Comparison of ENCODE assay signal across 1 cellular context in the genomic region with DNA sequence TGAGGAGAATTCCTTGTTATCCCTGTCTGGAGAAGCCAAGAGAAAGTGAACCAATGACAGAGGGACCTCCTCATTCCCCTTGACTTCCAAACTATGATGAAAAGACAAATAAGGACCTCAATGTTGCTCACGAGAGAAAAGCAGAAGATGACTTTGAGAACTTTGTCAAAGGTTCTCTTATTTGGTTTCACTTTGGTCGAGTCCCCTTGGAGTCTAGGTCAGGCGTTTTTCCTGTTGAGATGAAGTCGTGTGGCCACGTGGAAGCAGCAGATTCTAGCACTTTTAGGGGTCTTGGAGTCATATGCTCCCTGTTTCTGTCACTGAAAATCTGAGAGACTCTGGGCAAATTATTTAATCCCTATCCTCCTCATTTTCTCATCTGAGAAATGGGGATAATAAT.
TF ChIP-seq lines count a peak whose summit lies in the region.

No MANE protein-coding gene starts in this region.

TF ChIP-seq in K562, 482 proteins besides CTCF, POLR2A, EP300 and RAD21 (continued from another document):
- TF ChIP-seq, protein P1, sequence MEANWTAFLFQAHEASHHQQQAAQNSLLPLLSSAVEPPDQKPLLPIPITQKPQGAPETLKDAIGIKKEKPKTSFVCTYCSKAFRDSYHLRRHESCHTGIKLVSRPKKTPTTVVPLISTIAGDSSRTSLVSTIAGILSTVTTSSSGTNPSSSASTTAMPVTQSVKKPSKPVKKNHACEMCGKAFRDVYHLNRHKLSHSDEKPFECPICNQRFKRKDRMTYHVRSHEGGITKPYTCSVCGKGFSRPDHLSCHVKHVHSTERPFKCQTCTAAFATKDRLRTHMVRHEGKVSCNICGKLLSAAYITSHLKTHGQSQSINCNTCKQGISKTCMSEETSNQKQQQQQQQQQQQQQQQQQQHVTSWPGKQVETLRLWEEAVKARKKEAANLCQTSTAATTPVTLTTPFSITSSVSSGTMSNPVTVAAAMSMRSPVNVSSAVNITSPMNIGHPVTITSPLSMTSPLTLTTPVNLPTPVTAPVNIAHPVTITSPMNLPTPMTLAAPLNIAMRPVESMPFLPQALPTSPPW (CRISPR knock-in tag; IDR thresholded peaks at IDR 0.05), result no peak
- TF ChIP-seq CHCHD3 (CRISPR knock-in tag; IDR thresholded peaks at IDR 0.05), result no peak
- TF ChIP-seq, protein P2, sequence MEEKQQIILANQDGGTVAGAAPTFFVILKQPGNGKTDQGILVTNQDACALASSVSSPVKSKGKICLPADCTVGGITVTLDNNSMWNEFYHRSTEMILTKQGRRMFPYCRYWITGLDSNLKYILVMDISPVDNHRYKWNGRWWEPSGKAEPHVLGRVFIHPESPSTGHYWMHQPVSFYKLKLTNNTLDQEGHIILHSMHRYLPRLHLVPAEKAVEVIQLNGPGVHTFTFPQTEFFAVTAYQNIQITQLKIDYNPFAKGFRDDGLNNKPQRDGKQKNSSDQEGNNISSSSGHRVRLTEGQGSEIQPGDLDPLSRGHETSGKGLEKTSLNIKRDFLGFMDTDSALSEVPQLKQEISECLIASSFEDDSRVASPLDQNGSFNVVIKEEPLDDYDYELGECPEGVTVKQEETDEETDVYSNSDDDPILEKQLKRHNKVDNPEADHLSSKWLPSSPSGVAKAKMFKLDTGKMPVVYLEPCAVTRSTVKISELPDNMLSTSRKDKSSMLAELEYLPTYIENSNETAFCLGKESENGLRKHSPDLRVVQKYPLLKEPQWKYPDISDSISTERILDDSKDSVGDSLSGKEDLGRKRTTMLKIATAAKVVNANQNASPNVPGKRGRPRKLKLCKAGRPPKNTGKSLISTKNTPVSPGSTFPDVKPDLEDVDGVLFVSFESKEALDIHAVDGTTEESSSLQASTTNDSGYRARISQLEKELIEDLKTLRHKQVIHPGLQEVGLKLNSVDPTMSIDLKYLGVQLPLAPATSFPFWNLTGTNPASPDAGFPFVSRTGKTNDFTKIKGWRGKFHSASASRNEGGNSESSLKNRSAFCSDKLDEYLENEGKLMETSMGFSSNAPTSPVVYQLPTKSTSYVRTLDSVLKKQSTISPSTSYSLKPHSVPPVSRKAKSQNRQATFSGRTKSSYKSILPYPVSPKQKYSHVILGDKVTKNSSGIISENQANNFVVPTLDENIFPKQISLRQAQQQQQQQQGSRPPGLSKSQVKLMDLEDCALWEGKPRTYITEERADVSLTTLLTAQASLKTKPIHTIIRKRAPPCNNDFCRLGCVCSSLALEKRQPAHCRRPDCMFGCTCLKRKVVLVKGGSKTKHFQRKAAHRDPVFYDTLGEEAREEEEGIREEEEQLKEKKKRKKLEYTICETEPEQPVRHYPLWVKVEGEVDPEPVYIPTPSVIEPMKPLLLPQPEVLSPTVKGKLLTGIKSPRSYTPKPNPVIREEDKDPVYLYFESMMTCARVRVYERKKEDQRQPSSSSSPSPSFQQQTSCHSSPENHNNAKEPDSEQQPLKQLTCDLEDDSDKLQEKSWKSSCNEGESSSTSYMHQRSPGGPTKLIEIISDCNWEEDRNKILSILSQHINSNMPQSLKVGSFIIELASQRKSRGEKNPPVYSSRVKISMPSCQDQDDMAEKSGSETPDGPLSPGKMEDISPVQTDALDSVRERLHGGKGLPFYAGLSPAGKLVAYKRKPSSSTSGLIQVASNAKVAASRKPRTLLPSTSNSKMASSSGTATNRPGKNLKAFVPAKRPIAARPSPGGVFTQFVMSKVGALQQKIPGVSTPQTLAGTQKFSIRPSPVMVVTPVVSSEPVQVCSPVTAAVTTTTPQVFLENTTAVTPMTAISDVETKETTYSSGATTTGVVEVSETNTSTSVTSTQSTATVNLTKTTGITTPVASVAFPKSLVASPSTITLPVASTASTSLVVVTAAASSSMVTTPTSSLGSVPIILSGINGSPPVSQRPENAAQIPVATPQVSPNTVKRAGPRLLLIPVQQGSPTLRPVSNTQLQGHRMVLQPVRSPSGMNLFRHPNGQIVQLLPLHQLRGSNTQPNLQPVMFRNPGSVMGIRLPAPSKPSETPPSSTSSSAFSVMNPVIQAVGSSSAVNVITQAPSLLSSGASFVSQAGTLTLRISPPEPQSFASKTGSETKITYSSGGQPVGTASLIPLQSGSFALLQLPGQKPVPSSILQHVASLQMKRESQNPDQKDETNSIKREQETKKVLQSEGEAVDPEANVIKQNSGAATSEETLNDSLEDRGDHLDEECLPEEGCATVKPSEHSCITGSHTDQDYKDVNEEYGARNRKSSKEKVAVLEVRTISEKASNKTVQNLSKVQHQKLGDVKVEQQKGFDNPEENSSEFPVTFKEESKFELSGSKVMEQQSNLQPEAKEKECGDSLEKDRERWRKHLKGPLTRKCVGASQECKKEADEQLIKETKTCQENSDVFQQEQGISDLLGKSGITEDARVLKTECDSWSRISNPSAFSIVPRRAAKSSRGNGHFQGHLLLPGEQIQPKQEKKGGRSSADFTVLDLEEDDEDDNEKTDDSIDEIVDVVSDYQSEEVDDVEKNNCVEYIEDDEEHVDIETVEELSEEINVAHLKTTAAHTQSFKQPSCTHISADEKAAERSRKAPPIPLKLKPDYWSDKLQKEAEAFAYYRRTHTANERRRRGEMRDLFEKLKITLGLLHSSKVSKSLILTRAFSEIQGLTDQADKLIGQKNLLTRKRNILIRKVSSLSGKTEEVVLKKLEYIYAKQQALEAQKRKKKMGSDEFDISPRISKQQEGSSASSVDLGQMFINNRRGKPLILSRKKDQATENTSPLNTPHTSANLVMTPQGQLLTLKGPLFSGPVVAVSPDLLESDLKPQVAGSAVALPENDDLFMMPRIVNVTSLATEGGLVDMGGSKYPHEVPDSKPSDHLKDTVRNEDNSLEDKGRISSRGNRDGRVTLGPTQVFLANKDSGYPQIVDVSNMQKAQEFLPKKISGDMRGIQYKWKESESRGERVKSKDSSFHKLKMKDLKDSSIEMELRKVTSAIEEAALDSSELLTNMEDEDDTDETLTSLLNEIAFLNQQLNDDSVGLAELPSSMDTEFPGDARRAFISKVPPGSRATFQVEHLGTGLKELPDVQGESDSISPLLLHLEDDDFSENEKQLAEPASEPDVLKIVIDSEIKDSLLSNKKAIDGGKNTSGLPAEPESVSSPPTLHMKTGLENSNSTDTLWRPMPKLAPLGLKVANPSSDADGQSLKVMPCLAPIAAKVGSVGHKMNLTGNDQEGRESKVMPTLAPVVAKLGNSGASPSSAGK (IDR thresholded peaks at IDR 0.05), result no peak
- no peak for TF ChIP-seq POU5F1 (IDR thresholded peaks at IDR 0.05; ENCODE audit: borderline replicate concordance, low read depth, low read length, partially characterized antibody)
- TF ChIP-seq SNIP1 (IDR thresholded peaks at IDR 0.05; ENCODE audit: low read depth), result no peak
- no peak for TF ChIP-seq BMI1 (IDR thresholded peaks at IDR 0.05; ENCODE audit: low read length)
- TF ChIP-seq ATF7 (IDR thresholded peaks at IDR 0.05), result no peak
- TF ChIP-seq FOXJ2 (tag; IDR thresholded peaks at IDR 0.05), result no peak
